18 cellular contexts compared by ENCODE assay signal in genomic region chr1:10616696-10617095, GRCh38.
DNase-seq lines count a peak whose midpoint lies in the region; ATAC-seq and TF ChIP-seq lines count a peak whose summit lies in the region.
"Had no signal": no experiment of that assay in that cellular context is flagged by ENCODE, and none has a peak within 500 bp of the region (broad histone marks: within the 10 kb centered on the region; RNA-seq: fewer than 3 reads in every experiment).

No MANE protein-coding gene starts in this region.

- peaks cover 16% of the 10 kb centered on the region for H3K4me1 Mint-ChIP-seq in WTC11
- H3K4me1 Mint-ChIP-seq in endodermal cell: peaks cover 4% of the 10 kb centered on the region
- H3K4me1 Mint-ChIP-seq: CD8-positive, alpha-beta memory T cell had no signal

- TF ChIP-seq CTCF in WTC11 (IDR thresholded peaks at IDR 0.05) (no peak), endodermal cell (conservative IDR thresholded peaks at IDR 0.05) (no peak), thyroid gland (IDR thresholded peaks at IDR 0.05) (no peak), PC-9 (conservative IDR thresholded peaks at IDR 0.05) (no peak)

- H3K27me3 Mint-ChIP-seq in WTC11 (ENCODE audit: low read depth) (no peaks in the 10 kb centered on the region), endodermal cell (ENCODE audit: insufficient read depth) (no peaks in the 10 kb centered on the region)
- H3K27me3 Mint-ChIP-seq: CD8-positive, alpha-beta memory T cell had no signal

- TF ChIP-seq POLR2A in thyroid gland (IDR thresholded peaks at IDR 0.05): no peak

- H3K27ac ChIP-seq in endodermal cell (ENCODE audit: low read depth, low read length) (no peak overlapping the region), thyroid gland (peak overlapping the region; percentile 62 to 80 (median 77)), PC-9 (no peak overlapping the region), right cardiac atrium (ENCODE audit: low read length) (no peak overlapping the region)
- H3K27ac ChIP-seq: BLaER1, HL-60 had no signal

- DNase-seq in WTC11 (ENCODE audit: low spot score): no peak
- peak; percentile 13 for DNase-seq in endodermal cell
- DNase-seq in posterior vena cava (ENCODE audit: low spot score): peak; percentile 53
- DNase-seq in thyroid gland: no peak
- no peak for DNase-seq in PC-9
- no peak for DNase-seq in NCI-H510A (lab: John Stamatoyannopoulos, UW)
- no peak for DNase-seq in right cardiac atrium
- DNase-seq: 8988T; AML-193; Caco-2; CD8-positive, alpha-beta memory T cell; DND-41; GDM1; GOT3; HCEC 1CT; HFFc6 had no signal

- no TSS peak for BruUV-seq in PC-9 (replicated peaks; lab: Mats Ljungman, UMichigan)

- CTCF ChIA-PET in WTC11 (lab: Charles Lee) (no interaction called here), PC-9 (lab: Charles Lee) (no interaction called here)

- H3K36me3 ChIP-seq in endodermal cell (ENCODE audit: control insufficient read depth, insufficient read depth, low read length) (no peaks in the 10 kb centered on the region), thyroid gland (no peaks in the 10 kb centered on the region), PC-9 (ENCODE audit: low read depth) (no peaks in the 10 kb centered on the region)

- 91 to 94% methylated on average over 15 of the region's 15 CpGs for WGBS in endodermal cell (ENCODE audit: insufficient coverage in 1 of 2, insufficient read length in 1 of 2), 2 experiments
- WGBS in thyroid gland, 2 donors: 92 to 95% methylated on average over 15 of the region's 15 CpGs
- 95% methylated on average over 15 of the region's 15 CpGs for WGBS in right cardiac atrium

- intact Hi-C loops in posterior vena cava (cut with DNase I) (no loop called here), thyroid gland (cut with DNase I) (no loop called here), PC-9 (cut with micrococcal nuclease; ENCODE audit: unreplicated experiment) (no loop called here), right cardiac atrium (cut with DNase I) (no loop called here)

- no peaks in the 10 kb centered on the region for H3K9me3 Mint-ChIP-seq in WTC11
- H3K9me3 Mint-ChIP-seq in endodermal cell: no peaks in the 10 kb centered on the region
- H3K9me3 Mint-ChIP-seq: CD8-positive, alpha-beta memory T cell; HFFc6 had no signal

- H3K9me3 ChIP-seq in endodermal cell (ENCODE audit: control insufficient read depth, low read length) (no peaks in the 10 kb centered on the region), thyroid gland (no peaks in the 10 kb centered on the region), PC-9 (ENCODE audit: insufficient read depth, low read depth) (no peaks in the 10 kb centered on the region), right cardiac atrium (ENCODE audit: control insufficient read depth, low read length) (no peaks in the 10 kb centered on the region)
- H3K9me3 ChIP-seq: BLaER1, Caco-2 had no signal

- no peaks in the 10 kb centered on the region for H3K4me1 ChIP-seq in endodermal cell (ENCODE audit: control insufficient read depth, insufficient read depth, low read length)
- peaks cover 29 to 55% of the 10 kb centered on the region in 2 donors for H3K4me1 ChIP-seq in thyroid gland
- H3K4me1 ChIP-seq in PC-9 (replicated peaks; ENCODE audit: insufficient read depth): no peaks in the 10 kb centered on the region
- H3K4me1 ChIP-seq in right cardiac atrium (ENCODE audit: control insufficient read depth, insufficient read depth, low read length): no peaks in the 10 kb centered on the region
- H3K4me1 ChIP-seq: BLaER1, Caco-2 had no signal

- H3K4me2 ChIP-seq in PC-9: no peak overlapping the region
- H3K4me2 ChIP-seq: BLaER1 had no signal

- H3K9me2 ChIP-seq in PC-9 (ENCODE audit: insufficient read depth): no peaks in the 10 kb centered on the region

- H3K27ac Mint-ChIP-seq in WTC11 (peak overlapping the region; percentile 38; the same call in 1 of the 2 replicates), endodermal cell (no peak overlapping the region)
- H3K27ac Mint-ChIP-seq: CD8-positive, alpha-beta memory T cell; HFFc6 had no signal

- H3K36me3 Mint-ChIP-seq in WTC11: no peaks in the 10 kb centered on the region
- H3K36me3 Mint-ChIP-seq in endodermal cell (ENCODE audit: low read depth): peaks cover 2% of the 10 kb centered on the region

- H3K9ac ChIP-seq in endodermal cell (ENCODE audit: extremely low read depth, low read length, poor library complexity, severe bottlenecking): no peak overlapping the region
- H3K9ac ChIP-seq: BLaER1 had no signal

- no peak overlapping the region for H2AFZ ChIP-seq in PC-9

- H3K27me3 ChIP-seq in endodermal cell (ENCODE audit: control insufficient read depth, insufficient read depth, low read length, poor library complexity, severe bottlenecking): no peaks in the 10 kb centered on the region
- H3K27me3 ChIP-seq in thyroid gland: no peaks in the 10 kb centered on the region
- H3K27me3 ChIP-seq in PC-9 (ENCODE audit: insufficient read depth, low read depth): no peaks in the 10 kb centered on the region
- H3K27me3 ChIP-seq in right cardiac atrium (ENCODE audit: control insufficient read depth, insufficient read depth): no peaks in the 10 kb centered on the region
- H3K27me3 ChIP-seq: BLaER1 had no signal

- no peaks in the 10 kb centered on the region for H3K79me2 ChIP-seq in PC-9 (ENCODE audit: low read depth)

- ATAC-seq in WTC11: no peak
- ATAC-seq in right cardiac atrium: no peak

- no peaks in the 10 kb centered on the region for H4K20me1 ChIP-seq in PC-9 (ENCODE audit: insufficient read depth)

- no peaks in the 10 kb centered on the region for H3F3A ChIP-seq in PC-9 (ENCODE audit: insufficient read depth, low read depth)

- no peak overlapping the region for H3K4me3 ChIP-seq in endodermal cell (ENCODE audit: low read length)
- no peak overlapping the region for H3K4me3 ChIP-seq in thyroid gland (replicated peaks in 1 of 3)
- H3K4me3 ChIP-seq in PC-9: no peak overlapping the region
- H3K4me3 ChIP-seq in right cardiac atrium (ENCODE audit: low read length): no peak overlapping the region
- H3K4me3 ChIP-seq: BLaER1 had no signal

- H3K4me3 Mint-ChIP-seq in WTC11: no peak overlapping the region
- no peak overlapping the region for H3K4me3 Mint-ChIP-seq in endodermal cell
- H3K4me3 Mint-ChIP-seq: CD8-positive, alpha-beta memory T cell; HFFc6 had no signal

- POLR2A ChIA-PET in WTC11 (lab: Charles Lee) (no interaction called here), PC-9 (lab: Charles Lee; ENCODE audit: unreplicated experiment) (no interaction called here)

TF ChIP-seq in WTC11, 78 proteins besides CTCF, POLR2A, EP300 and RAD21 (continues in another document):
- TF ChIP-seq E2F1 (CRISPR knock-in tag; IDR thresholded peaks at IDR 0.05) (no peak), ZNF219 (CRISPR knock-in tag; IDR thresholded peaks at IDR 0.05; ENCODE audit: borderline replicate concordance) (no peak), ZNF396 (CRISPR knock-in tag; IDR thresholded peaks at IDR 0.05; ENCODE audit: borderline replicate concordance) (no peak), ZNF416 (CRISPR knock-in tag; IDR thresholded peaks at IDR 0.05) (no peak), SP1 (CRISPR knock-in tag; conservative IDR thresholded peaks at IDR 0.05) (no peak), ARID4B (CRISPR knock-in tag; IDR thresholded peaks at IDR 0.05; ENCODE audit: borderline replicate concordance) (no peak), RELA (CRISPR knock-in tag; IDR thresholded peaks at IDR 0.05; ENCODE audit: borderline replicate concordance) (no peak), ZBTB21 (CRISPR knock-in tag; IDR thresholded peaks at IDR 0.05; ENCODE audit: borderline replicate concordance) (no peak), SOX15 (CRISPR knock-in tag; IDR thresholded peaks at IDR 0.05) (no peak)

Comparison
In these comparisons a context has a peak if more than half of its experiments do, and no peak if none do; other contexts are left out.
1. DNase-seq: peak in endodermal cell (single experiment) and posterior vena cava (single experiment); none in WTC11 (single experiment), thyroid gland (0 of 2), PC-9 (0 of 2), NCI-H510A (single experiment) and right cardiac atrium (0 of 3).
2. H3K27ac ChIP-seq: peak in thyroid gland (3 of 3); none in endodermal cell (single experiment), PC-9 (single experiment) and right cardiac atrium (single experiment).